2 cellular contexts compared by ENCODE assay signal in genomic region chr3:126061301-126062032, GRCh38.
A peak's percentile ranks its signal among the peaks of the same experiment; 100 is the strongest.
TF ChIP-seq lines count a peak whose summit lies in the region.

No MANE protein-coding gene starts in this region.

TF ChIP-seq in HEK293, 187 proteins besides CTCF, POLR2A, EP300 and RAD21:
- TF ChIP-seq ZFHX2 (tag by site-specific recombination; conservative IDR thresholded peaks at IDR 0.05) (no peak), ZNF707 (tag by site-specific recombination; IDR thresholded peaks at IDR 0.05) (no peak), EGR2 (tag by site-specific recombination; IDR thresholded peaks at IDR 0.05; ENCODE audit: low read depth) (0 out of 2 replicates have a peak, but pooled peaks have one; percentile 7)

TF ChIP-seq in H1, 55 proteins besides CTCF, POLR2A, EP300 and RAD21:
- TF ChIP-seq FOSL1 (IDR thresholded peaks at IDR 0.05; ENCODE audit: insufficient read depth, low read depth, low read length) (no peak), NANOG (IDR thresholded peaks at IDR 0.05; ENCODE audit: insufficient read depth, low read depth, low read length, poor library complexity, severe bottlenecking) (no peak), GTF2F1 (IDR thresholded peaks at IDR 0.05; ENCODE audit: borderline replicate concordance, low read depth, low read length) (no peak), JUND (IDR thresholded peaks at IDR 0.05; ENCODE audit: low read length) (no peak), CBX8 (IDR thresholded peaks at IDR 0.05; ENCODE audit: borderline replicate concordance, low read depth, low read length) (no peak), E2F6 (IDR thresholded peaks at IDR 0.05) (no peak), HDAC2 (IDR thresholded peaks at IDR 0.05; ENCODE audit: borderline replicate concordance in 1 of 2, low read depth in 2 of 2, low read length in 2 of 2) (no peak), TCF12 (IDR thresholded peaks at IDR 0.05; ENCODE audit: low read depth, low read length) (no peak), BRCA1 (IDR thresholded peaks at IDR 0.05; ENCODE audit: low read depth, low read length) (no peak), CHD1 (IDR thresholded peaks at IDR 0.05; ENCODE audit: low read depth, low read length) (no peak), YY1 (IDR thresholded peaks at IDR 0.05; ENCODE audit: low read depth, low read length) (no peak), SRF (IDR thresholded peaks at IDR 0.05; ENCODE audit: low read depth, low read length) (no peak), RBBP5 (IDR thresholded peaks at IDR 0.05; ENCODE audit: borderline replicate concordance, low read depth, low read length) (no peak)
TF ChIP-seq in H1: peak in this region for 0.
